12 cellular contexts compared by ENCODE assay signal in the genomic region with DNA sequence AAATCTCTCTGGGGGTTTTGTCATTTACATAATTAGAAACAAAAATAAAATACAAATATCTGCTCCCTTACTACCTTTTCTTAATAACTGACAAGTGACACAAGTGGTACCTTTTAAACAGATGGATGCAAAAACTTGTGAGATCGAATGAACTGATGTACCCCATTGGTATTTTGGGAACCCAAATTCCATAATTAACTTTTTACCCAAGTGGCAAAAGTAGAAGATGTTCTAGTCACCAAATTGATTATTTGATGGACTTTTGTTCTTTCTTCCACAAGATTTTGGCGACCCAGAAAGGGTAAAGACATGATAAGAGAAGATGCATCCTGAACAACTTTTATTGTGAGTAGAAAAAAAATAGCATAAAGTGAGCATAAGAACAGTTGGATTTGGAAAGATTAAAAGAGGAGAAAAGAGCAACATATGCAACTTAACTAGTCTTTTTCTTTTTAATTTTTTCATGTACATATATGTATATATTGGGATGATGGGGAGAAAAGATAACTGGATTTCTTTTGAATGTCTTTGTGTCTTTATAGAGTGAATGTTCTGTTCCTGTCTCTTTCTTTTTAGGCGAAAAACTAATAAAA.
DNase-seq lines count a peak whose midpoint lies in the region; ATAC-seq and TF ChIP-seq lines count a peak whose summit lies in the region.
"Had no signal": no experiment of that assay in that cellular context is flagged by ENCODE, and none has a peak within 500 bp of the region (broad histone marks: within the 10 kb centered on the region; RNA-seq: fewer than 3 reads in every experiment).

No MANE protein-coding gene starts in this region.

- no peaks in the 10 kb centered on the region for H3K36me3 ChIP-seq in breast epithelium
- H3K36me3 ChIP-seq in transverse colon, result no peaks in the 10 kb centered on the region
- H3K36me3 ChIP-seq: SJSA1 had no signal

- H3K27ac ChIP-seq in breast epithelium (peak overlapping the region; percentile 36 to 85), transverse colon (peak overlapping the region; percentile 16 to 71 (median 59))
- H3K27ac ChIP-seq: HL-60, SJSA1 had no signal

- peaks cover 14% of the 10 kb centered on the region for H3K4me1 Mint-ChIP-seq in MCF 10A (ENCODE audit: insufficient read depth, unreplicated experiment)
- H3K4me1 Mint-ChIP-seq in activated naive CD8-positive, alpha-beta T cell treated with anti-CD3 and anti-CD28 coated beads, Interleukin-2, amount 50 U/mL, for 24 hours, result peaks cover 14% of the 10 kb centered on the region
- H3K4me1 Mint-ChIP-seq in mesothelial cell of epicardium, result peaks cover 32% of the 10 kb centered on the region
- peaks cover 2% of the 10 kb centered on the region for H3K4me1 Mint-ChIP-seq in activated CD4-positive, alpha-beta memory T cell treated with anti-CD3 and anti-CD28 coated beads for 36 hours (ENCODE audit: low read depth)

- TF ChIP-seq EP300 in transverse colon (IDR thresholded peaks at IDR 0.05; ENCODE audit: low read depth), result no peak

- CTCF ChIA-PET in MCF 10A (lab: Yijun Ruan, JAX), result interaction anchor here (0.7 kb wide), 1 partner anchor 673 kb away, joined by 3 read pairs; no protein-coding TSS in a partner anchor
- CTCF ChIA-PET in activated CD4-positive, alpha-beta memory T cell treated with anti-CD3 and anti-CD28 coated beads for 36 hours (lab: Charles Lee), result interaction anchor here (0.7 to 1.7 kb wide), 2 partner anchors 35 to 491 kb away, joined by 3 to 6 read pairs; no protein-coding TSS in a partner anchor

- POLR2A ChIA-PET in MCF 10A (lab: Yijun Ruan, JAX), result interaction anchor here (0.6 to 2.1 kb wide), 4 partner anchors 8 to 116 kb away, joined by 3 to 11 read pairs (median 4); no protein-coding TSS in a partner anchor
- POLR2A ChIA-PET in activated CD4-positive, alpha-beta memory T cell treated with anti-CD3 and anti-CD28 coated beads for 36 hours (lab: Charles Lee), result no interaction called here

- H3K4me3 ChIP-seq in breast epithelium (peak overlapping the region in 2 of 3 donors; percentile 47 to 63), transverse colon (peak overlapping the region in 1 of 4 donors; percentile 26)

- no peaks in the 10 kb centered on the region for H3K27me3 ChIP-seq in breast epithelium
- no peaks in the 10 kb centered on the region for H3K27me3 ChIP-seq in transverse colon
- H3K27me3 ChIP-seq: SJSA1 had no signal

- ATAC-seq in activated naive CD8-positive, alpha-beta T cell treated with anti-CD3 and anti-CD28 coated beads, Interleukin-2, amount 50 U/mL, for 24 hours, result no peak

- TF ChIP-seq POLR2A in breast epithelium (IDR thresholded peaks at IDR 0.05) (no peak), transverse colon (IDR thresholded peaks at IDR 0.05) (no peak)

- H3K36me3 Mint-ChIP-seq in MCF 10A (ENCODE audit: insufficient read depth, unreplicated experiment), result no peaks in the 10 kb centered on the region
- H3K36me3 Mint-ChIP-seq in activated naive CD8-positive, alpha-beta T cell treated with anti-CD3 and anti-CD28 coated beads, Interleukin-2, amount 50 U/mL, for 24 hours (ENCODE audit: low read depth), result no peaks in the 10 kb centered on the region
- H3K36me3 Mint-ChIP-seq in mesothelial cell of epicardium, result no peaks in the 10 kb centered on the region
- no peaks in the 10 kb centered on the region for H3K36me3 Mint-ChIP-seq in activated CD4-positive, alpha-beta memory T cell treated with anti-CD3 and anti-CD28 coated beads for 36 hours

- DNase-seq in breast epithelium (ENCODE audit: low spot score in 2 of 2) (no peak), MCF 10A (ENCODE audit: unreplicated experiment) (no peak), mesothelial cell of epicardium (ENCODE audit: low spot score in 2 of 2, unreplicated experiment in 2 of 2) (no peak), transverse colon (no peak), NCI-H82 (lab: John Stamatoyannopoulos, UW) (no peak), KBM-7 (no peak)
- no peak for DNase-seq in activated naive CD8-positive, alpha-beta T cell treated with anti-CD3 and anti-CD28 coated beads, Interleukin-2, amount 50 U/mL, for 24 hours
- DNase-seq in activated CD4-positive, alpha-beta memory T cell treated with anti-CD3 and anti-CD28 coated beads for 36 hours, result no peak
- DNase-seq: activated CD4-positive, alpha-beta T cell treated with anti-CD3 and anti-CD28 coated beads for 1 hour; activated gamma-delta T cell had no signal

- H3K4me3 Mint-ChIP-seq in MCF 10A (ENCODE audit: unreplicated experiment), result no peak overlapping the region
- no peak overlapping the region for H3K4me3 Mint-ChIP-seq in activated naive CD8-positive, alpha-beta T cell treated with anti-CD3 and anti-CD28 coated beads, Interleukin-2, amount 50 U/mL, for 24 hours
- peak overlapping the region; percentile 43 for H3K4me3 Mint-ChIP-seq in mesothelial cell of epicardium
- H3K4me3 Mint-ChIP-seq in activated CD4-positive, alpha-beta memory T cell treated with anti-CD3 and anti-CD28 coated beads for 36 hours, result no peak overlapping the region

- intact Hi-C loops in breast epithelium (cut with DNase I; ENCODE audit: low total_unique reads) (no loop called here), MCF 10A (cut with micrococcal nuclease) (no loop called here), transverse colon (cut with DNase I; ENCODE audit: low total_unique reads) (no loop called here)
- intact Hi-C loops in activated CD4-positive, alpha-beta memory T cell treated with anti-CD3 and anti-CD28 coated beads for 36 hours (cut with micrococcal nuclease), result no loop called here

- BruUV-seq in MCF 10A (replicated peaks; lab: Mats Ljungman, UMichigan), result no TSS peak

- no peak overlapping the region for H3K27ac Mint-ChIP-seq in MCF 10A (ENCODE audit: low read depth, unreplicated experiment)
- peak overlapping the region; percentile 53 for H3K27ac Mint-ChIP-seq in activated naive CD8-positive, alpha-beta T cell treated with anti-CD3 and anti-CD28 coated beads, Interleukin-2, amount 50 U/mL, for 24 hours
- H3K27ac Mint-ChIP-seq in mesothelial cell of epicardium, result no peak overlapping the region
- H3K27ac Mint-ChIP-seq in activated CD4-positive, alpha-beta memory T cell treated with anti-CD3 and anti-CD28 coated beads for 36 hours, result no peak overlapping the region

- 56 to 62% methylated on average over 3 of the region's 3 CpGs for WGBS in transverse colon (ENCODE audit: low coverage in 1 of 2), 2 donors

- H3K9me3 ChIP-seq in breast epithelium (no peaks in the 10 kb centered on the region), transverse colon (no peaks in the 10 kb centered on the region)
- H3K9me3 ChIP-seq: SJSA1 had no signal

- in situ Hi-C loops in transverse colon (cut with MboI; ENCODE audit: low pct_ligation_motif_present in 1 of 4, low pct_unique_long_range_greater_than_20kb in 1 of 4, low sequenced_read_pairs in 3 of 4) (no loop called here), KBM-7 (cut with MboI; ENCODE audit: low pct_unique_long_range_greater_than_20kb, low sequenced_read_pairs) (no loop called here)

- H3K9me3 Mint-ChIP-seq in MCF 10A (ENCODE audit: unreplicated experiment) (no peaks in the 10 kb centered on the region), mesothelial cell of epicardium (no peaks in the 10 kb centered on the region)
- no peaks in the 10 kb centered on the region for H3K9me3 Mint-ChIP-seq in activated naive CD8-positive, alpha-beta T cell treated with anti-CD3 and anti-CD28 coated beads, Interleukin-2, amount 50 U/mL, for 24 hours
- H3K9me3 Mint-ChIP-seq in activated CD4-positive, alpha-beta memory T cell treated with anti-CD3 and anti-CD28 coated beads for 36 hours, result no peaks in the 10 kb centered on the region

- H3K4me1 ChIP-seq in breast epithelium, result no peaks in the 10 kb centered on the region
- H3K4me1 ChIP-seq in transverse colon, result peaks cover 0 to 34% (median 3%) of the 10 kb centered on the region in 4 donors

- TF ChIP-seq CTCF in breast epithelium (IDR thresholded peaks at IDR 0.05), result peak in 1 of 3 donors; percentile 7
- no peak for TF ChIP-seq CTCF in MCF 10A (IDR thresholded peaks at IDR 0.05; ENCODE audit: unreplicated experiment)
- no peak for TF ChIP-seq CTCF in mesothelial cell of epicardium (IDR thresholded peaks at IDR 0.05; ENCODE audit: unreplicated experiment)
- no peak for TF ChIP-seq CTCF in transverse colon (IDR thresholded peaks at IDR 0.05)

- no peaks in the 10 kb centered on the region for H3K27me3 Mint-ChIP-seq in MCF 10A (ENCODE audit: insufficient read depth, unreplicated experiment)
- H3K27me3 Mint-ChIP-seq in activated naive CD8-positive, alpha-beta T cell treated with anti-CD3 and anti-CD28 coated beads, Interleukin-2, amount 50 U/mL, for 24 hours, result no peaks in the 10 kb centered on the region
- H3K27me3 Mint-ChIP-seq in mesothelial cell of epicardium (ENCODE audit: low read depth), result peaks cover 8% of the 10 kb centered on the region
- H3K27me3 Mint-ChIP-seq in activated CD4-positive, alpha-beta memory T cell treated with anti-CD3 and anti-CD28 coated beads for 36 hours, result no peaks in the 10 kb centered on the region
